Comparison of ENCODE assay signal across 12 cellular contexts in genomic region chr19:15437355-15438123, GRCh38. TPM values are rescaled to one million over a fixed set of nuclear protein-coding genes. Genes with fewer than 3 reads are reported as not detected.
A peak's percentile ranks its signal among the peaks of the same experiment; 100 is the strongest.
DNase-seq lines count a peak whose midpoint lies in the region; ATAC-seq and TF ChIP-seq lines count a peak whose summit lies in the region.
"Had no signal": no experiment of that assay in that cellular context is flagged by ENCODE, and none has a peak within 500 bp of the region (broad histone marks: within the 10 kb centered on the region; RNA-seq: fewer than 3 reads in every experiment).

No MANE protein-coding gene starts in this region.

- peak; percentile 60 for DNase-seq in NCI-H69 (lab: John Stamatoyannopoulos, UW)
- no peak for DNase-seq in foreskin keratinocyte
- no peak for DNase-seq in activated gamma-delta T cell treated with Interleukin-2 at 50 U/mL for 16 hours
- DNase-seq in activated CD4-positive, CD25-positive, alpha-beta regulatory T cell treated with anti-CD3 and anti-CD28 coated beads, Interleukin-2, amount 50 U/mL, for 72 hours: no peak
- DNase-seq: activated CD4-positive, alpha-beta T cell treated with anti-CD3 and anti-CD28 coated beads, Interleukin-2, amount 10 ng/mL, durations not matched to agents 7 days and 5 days; dermis blood vessel endothelial cell; hypothalamus; NCI-H1092; NK-92 treated with Interleukin-12 subunit alpha and Interleukin-12 subunit beta, amount 100 ng/mL, for 24 hours had no signal

- ATAC-seq in foreskin keratinocyte (no peak), GM21825 (IDR thresholded peaks at IDR 0.05; ENCODE audit: unreplicated experiment) (no peak)

- H3K27me3 ChIP-seq in foreskin keratinocyte: no peaks in the 10 kb centered on the region

- H3K27ac ChIP-seq in 22Rv1: no peak overlapping the region
- H3K27ac ChIP-seq in foreskin keratinocyte: no peak overlapping the region

- TF ChIP-seq CTCF in 22Rv1 (IDR thresholded peaks at IDR 0.05) (0 out of 2 replicates have a peak, but pooled peaks have one; percentile 6), foreskin keratinocyte (conservative IDR thresholded peaks at IDR 0.05) (peak; percentile 30)

- H3K4me1 ChIP-seq in foreskin keratinocyte: no peaks in the 10 kb centered on the region

RNA-seq across cellular contexts. Expression of gene WIZ, which starts 12.2 kb away (rescaled TPM):
- 16.7 TPM in 2 replicates for total RNA-seq in foreskin keratinocyte
- 21.9 and 22.2 TPM in 2 replicates for polyA plus RNA-seq in foreskin keratinocyte

RNA-seq across cellular contexts. Expression of gene AKAP8L, which starts 18.8 kb away (rescaled TPM):
- 42.7 and 43.1 TPM in 2 replicates for total RNA-seq in foreskin keratinocyte
- 32.4 and 35.7 TPM in 2 replicates for polyA plus RNA-seq in foreskin keratinocyte

RNA-seq across cellular contexts. Expression of gene RASAL3, which starts 26.8 kb away (rescaled TPM):
- total RNA-seq in foreskin keratinocyte: not detected in 2 replicates
- not detected in 2 replicates for polyA plus RNA-seq in foreskin keratinocyte

RNA-seq across cellular contexts. Expression of gene PGLYRP2, which starts 41.8 kb away (rescaled TPM):
- total RNA-seq in foreskin keratinocyte: not detected in 2 replicates
- polyA plus RNA-seq in foreskin keratinocyte: not detected in 2 replicates
- total RNA-seq: dermis blood vessel endothelial cell, mononuclear cell had no signal

RNA-seq across cellular contexts. Expression of gene AKAP8, which starts 58.0 kb away (rescaled TPM):
- total RNA-seq in foreskin keratinocyte: 20.8 and 23.4 TPM in 2 replicates
- polyA plus RNA-seq in foreskin keratinocyte: 11.2 and 11.9 TPM in 2 replicates
